1 cellular context compared by ENCODE assay signal in the genomic region with DNA sequence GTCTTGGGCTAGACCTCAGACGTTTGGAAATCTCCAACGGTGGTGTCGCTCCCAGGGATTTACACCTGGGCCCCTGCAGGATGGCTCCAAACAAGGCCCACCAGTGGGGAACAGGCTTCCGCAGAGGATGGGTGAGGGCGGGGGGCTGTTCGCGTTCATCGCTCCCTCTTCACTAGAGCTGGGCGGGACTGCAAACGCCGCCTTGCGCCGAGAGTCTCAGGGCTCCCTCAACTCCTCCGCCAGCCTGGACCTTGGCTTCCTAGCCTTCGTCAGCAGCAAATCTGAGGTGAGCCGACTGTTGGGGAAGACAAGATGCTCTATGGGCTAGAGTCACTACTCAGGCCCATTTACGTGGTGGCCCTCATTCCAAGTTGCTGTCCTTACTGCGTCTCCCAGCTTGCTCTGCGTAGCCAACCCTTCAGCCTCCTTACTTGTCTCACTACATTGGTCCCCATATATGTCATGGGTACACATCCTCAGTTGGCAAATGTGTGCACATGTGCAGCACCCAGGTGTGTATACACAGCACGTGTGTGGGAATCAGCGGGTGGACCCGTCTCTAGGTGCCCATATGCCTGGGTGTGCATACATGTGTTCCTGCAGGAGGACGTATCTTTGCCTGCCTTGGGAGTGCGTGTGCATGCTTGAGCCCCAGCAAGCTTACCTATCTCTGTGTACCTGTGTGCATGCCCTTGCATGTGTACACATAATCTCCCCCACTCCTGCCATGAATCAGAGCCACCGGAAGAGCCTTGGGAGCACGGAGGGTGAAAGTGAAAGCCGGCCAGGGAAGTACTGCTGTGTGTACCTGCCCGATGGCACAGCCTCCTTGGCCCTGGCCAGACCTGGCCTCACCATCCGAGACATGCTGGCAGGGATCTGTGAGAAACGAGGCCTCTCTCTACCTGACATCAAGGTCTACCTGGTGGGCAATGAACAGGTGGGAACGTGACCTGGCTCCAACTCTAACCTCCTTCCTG.
TF ChIP-seq lines count a peak whose summit lies in the region.

No MANE protein-coding gene starts in this region.

TF ChIP-seq in liver, 16 proteins besides CTCF, POLR2A, EP300 and RAD21 (continued from another document):
- TF ChIP-seq FOXA1 (IDR thresholded peaks at IDR 0.05) (no peak), HNF4A (conservative IDR thresholded peaks at IDR 0.05) (no peak), YY1 (IDR thresholded peaks at IDR 0.05) (no peak)
- TF ChIP-seq, protein P1, sequence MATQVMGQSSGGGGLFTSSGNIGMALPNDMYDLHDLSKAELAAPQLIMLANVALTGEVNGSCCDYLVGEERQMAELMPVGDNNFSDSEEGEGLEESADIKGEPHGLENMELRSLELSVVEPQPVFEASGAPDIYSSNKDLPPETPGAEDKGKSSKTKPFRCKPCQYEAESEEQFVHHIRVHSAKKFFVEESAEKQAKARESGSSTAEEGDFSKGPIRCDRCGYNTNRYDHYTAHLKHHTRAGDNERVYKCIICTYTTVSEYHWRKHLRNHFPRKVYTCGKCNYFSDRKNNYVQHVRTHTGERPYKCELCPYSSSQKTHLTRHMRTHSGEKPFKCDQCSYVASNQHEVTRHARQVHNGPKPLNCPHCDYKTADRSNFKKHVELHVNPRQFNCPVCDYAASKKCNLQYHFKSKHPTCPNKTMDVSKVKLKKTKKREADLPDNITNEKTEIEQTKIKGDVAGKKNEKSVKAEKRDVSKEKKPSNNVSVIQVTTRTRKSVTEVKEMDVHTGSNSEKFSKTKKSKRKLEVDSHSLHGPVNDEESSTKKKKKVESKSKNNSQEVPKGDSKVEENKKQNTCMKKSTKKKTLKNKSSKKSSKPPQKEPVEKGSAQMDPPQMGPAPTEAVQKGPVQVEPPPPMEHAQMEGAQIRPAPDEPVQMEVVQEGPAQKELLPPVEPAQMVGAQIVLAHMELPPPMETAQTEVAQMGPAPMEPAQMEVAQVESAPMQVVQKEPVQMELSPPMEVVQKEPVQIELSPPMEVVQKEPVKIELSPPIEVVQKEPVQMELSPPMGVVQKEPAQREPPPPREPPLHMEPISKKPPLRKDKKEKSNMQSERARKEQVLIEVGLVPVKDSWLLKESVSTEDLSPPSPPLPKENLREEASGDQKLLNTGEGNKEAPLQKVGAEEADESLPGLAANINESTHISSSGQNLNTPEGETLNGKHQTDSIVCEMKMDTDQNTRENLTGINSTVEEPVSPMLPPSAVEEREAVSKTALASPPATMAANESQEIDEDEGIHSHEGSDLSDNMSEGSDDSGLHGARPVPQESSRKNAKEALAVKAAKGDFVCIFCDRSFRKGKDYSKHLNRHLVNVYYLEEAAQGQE (IDR thresholded peaks at IDR 0.05), result no peak
